ENCODE assay signal across 11 cellular contexts in the genomic region with DNA sequence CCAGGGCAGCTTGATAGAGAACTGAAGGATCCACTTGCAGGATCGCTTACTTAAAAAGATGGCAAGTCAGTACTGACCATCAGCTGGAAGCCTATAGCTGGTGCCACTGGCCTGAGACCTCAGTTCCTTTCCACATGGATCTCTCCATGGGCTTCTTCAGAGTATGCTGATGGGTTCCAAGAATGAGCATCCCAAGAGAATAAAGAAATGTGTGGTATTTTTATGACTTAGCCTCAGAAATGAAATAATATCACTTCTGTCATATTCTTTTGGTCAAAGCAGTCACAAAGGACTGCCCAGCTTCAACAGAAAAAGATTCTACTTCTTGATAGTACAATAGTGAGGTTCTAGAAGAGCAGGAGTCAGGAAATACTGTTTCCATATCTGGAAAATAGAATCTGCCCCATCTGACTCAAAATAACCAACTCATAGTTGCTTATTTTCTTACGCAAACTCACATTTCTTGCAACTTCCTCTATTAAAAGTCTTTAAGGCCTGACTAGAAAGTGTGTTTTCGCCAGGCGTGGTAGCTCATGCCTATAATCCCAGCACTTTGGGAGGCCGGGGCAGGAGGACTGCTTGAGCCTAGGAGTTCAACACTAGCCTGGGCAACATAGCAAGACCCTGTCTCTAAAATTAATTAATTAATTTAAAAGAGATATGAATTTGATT.
DNase-seq lines count a peak whose midpoint lies in the region; ATAC-seq and TF ChIP-seq lines count a peak whose summit lies in the region.
"Had no signal": no experiment of that assay in that cellular context is flagged by ENCODE, and none has a peak within 500 bp of the region (broad histone marks: within the 10 kb centered on the region; RNA-seq: fewer than 3 reads in every experiment).

No MANE protein-coding gene starts in this region.

- intact Hi-C loops in natural killer cell (cut with micrococcal nuclease) = no loop called here

- H3K27ac ChIP-seq in CD8-positive, alpha-beta memory T cell (ENCODE audit: low read depth, low read length) = no peak overlapping the region

- no peaks in the 10 kb centered on the region for H3K9me3 ChIP-seq in CD8-positive, alpha-beta memory T cell (ENCODE audit: low read length)

- no peaks in the 10 kb centered on the region for H3K27me3 Mint-ChIP-seq in CD8-positive, alpha-beta memory T cell
- H3K27me3 Mint-ChIP-seq in activated T-helper 17 cell treated with anti-CD3 and anti-CD28 coated beads, Interleukin-2, amount 50 U/mL, for 72 hours = no peaks in the 10 kb centered on the region
- H3K27me3 Mint-ChIP-seq in natural killer cell (ENCODE audit: low read depth in 2 of 2) = no peaks in the 10 kb centered on the region
- H3K27me3 Mint-ChIP-seq: stimulated activated naive CD8-positive, alpha-beta T cell treated with anti-CD3 and anti-CD28 coated beads, Interleukin-15, amount 100 ng/mL, for 72 hours had no signal

- DNase-seq in CD8-positive, alpha-beta memory T cell = no peak
- peak; percentile 90 for DNase-seq in MV-4-11 (lab: John Stamatoyannopoulos, UW)
- DNase-seq in natural killer cell = no peak
- no peak for DNase-seq in GM19238 (ENCODE audit: insufficient read length, low spot score)
- no peak for DNase-seq in RKO (ENCODE audit: low spot score)
- DNase-seq: islet precursor cell; NCI-H2029 treated with DMSO at 0.1 percent for 48 hours; stimulated activated naive CD8-positive, alpha-beta T cell treated with anti-CD3 and anti-CD28 coated beads, Interleukin-15, amount 100 ng/mL, for 72 hours had no signal

- peak overlapping the region in 7 of 8 donors; percentile 17 to 93 (median 89) for H3K27ac Mint-ChIP-seq in CD8-positive, alpha-beta memory T cell
- peak overlapping the region; percentile 63 for H3K27ac Mint-ChIP-seq in activated T-helper 17 cell treated with anti-CD3 and anti-CD28 coated beads, Interleukin-2, amount 50 U/mL, for 72 hours
- peak overlapping the region; percentile 88 to 93 for H3K27ac Mint-ChIP-seq in natural killer cell

- H3K4me1 ChIP-seq in CD8-positive, alpha-beta memory T cell (ENCODE audit: insufficient read depth, low read length) = peaks cover 26% of the 10 kb centered on the region

- no peak for ATAC-seq in activated T-helper 17 cell treated with anti-CD3 and anti-CD28 coated beads, Interleukin-2, amount 50 U/mL, for 72 hours (replicated peaks)
- ATAC-seq in natural killer cell (peak in 1 of 3 donors; percentile 43), HG03196 (IDR thresholded peaks at IDR 0.05; ENCODE audit: unreplicated experiment) (no peak), HG02623 (IDR thresholded peaks at IDR 0.05; ENCODE audit: unreplicated experiment) (no peak)

- peaks cover 0 to 12% (median 4%) of the 10 kb centered on the region in 3 donors for H3K36me3 Mint-ChIP-seq in CD8-positive, alpha-beta memory T cell
- peaks cover 5% of the 10 kb centered on the region for H3K36me3 Mint-ChIP-seq in activated T-helper 17 cell treated with anti-CD3 and anti-CD28 coated beads, Interleukin-2, amount 50 U/mL, for 72 hours (ENCODE audit: low read depth)
- H3K36me3 Mint-ChIP-seq in natural killer cell = no peaks in the 10 kb centered on the region

- H3K36me3 ChIP-seq in CD8-positive, alpha-beta memory T cell (ENCODE audit: insufficient read depth, low read length) = no peaks in the 10 kb centered on the region

- peaks cover 71 to 77% (median 74%) of the 10 kb centered on the region in 3 donors for H3K4me1 Mint-ChIP-seq in CD8-positive, alpha-beta memory T cell
- peaks cover 23% of the 10 kb centered on the region for H3K4me1 Mint-ChIP-seq in activated T-helper 17 cell treated with anti-CD3 and anti-CD28 coated beads, Interleukin-2, amount 50 U/mL, for 72 hours
- H3K4me1 Mint-ChIP-seq in natural killer cell = peaks cover 43 to 57% of the 10 kb centered on the region in 2 donors

- no peaks in the 10 kb centered on the region for H3K27me3 ChIP-seq in CD8-positive, alpha-beta memory T cell (ENCODE audit: insufficient read depth, low read length, poor library complexity, severe bottlenecking)

- CTCF ChIA-PET in CD8-positive, alpha-beta memory T cell (lab: Charles Lee) = no interaction called here

- H3K9me3 Mint-ChIP-seq in CD8-positive, alpha-beta memory T cell = no peaks in the 10 kb centered on the region
- no peaks in the 10 kb centered on the region for H3K9me3 Mint-ChIP-seq in activated T-helper 17 cell treated with anti-CD3 and anti-CD28 coated beads, Interleukin-2, amount 50 U/mL, for 72 hours
- H3K9me3 Mint-ChIP-seq in natural killer cell = no peaks in the 10 kb centered on the region
- H3K9me3 Mint-ChIP-seq: stimulated activated naive CD8-positive, alpha-beta T cell treated with anti-CD3 and anti-CD28 coated beads, Interleukin-15, amount 100 ng/mL, for 72 hours had no signal

- no peak overlapping the region for H3K4me3 ChIP-seq in CD8-positive, alpha-beta memory T cell (ENCODE audit: low read length)

- POLR2A ChIA-PET in CD8-positive, alpha-beta memory T cell (lab: Charles Lee) = no interaction called here

- TF ChIP-seq CTCF in natural killer cell (IDR thresholded peaks at IDR 0.05) = no peak

- peak overlapping the region in 2 of 7 donors; percentile 19 to 78 for H3K4me3 Mint-ChIP-seq in CD8-positive, alpha-beta memory T cell
- no peak overlapping the region for H3K4me3 Mint-ChIP-seq in activated T-helper 17 cell treated with anti-CD3 and anti-CD28 coated beads, Interleukin-2, amount 50 U/mL, for 72 hours
- peak overlapping the region; percentile 83 for H3K4me3 Mint-ChIP-seq in natural killer cell
